In the genomic region with DNA sequence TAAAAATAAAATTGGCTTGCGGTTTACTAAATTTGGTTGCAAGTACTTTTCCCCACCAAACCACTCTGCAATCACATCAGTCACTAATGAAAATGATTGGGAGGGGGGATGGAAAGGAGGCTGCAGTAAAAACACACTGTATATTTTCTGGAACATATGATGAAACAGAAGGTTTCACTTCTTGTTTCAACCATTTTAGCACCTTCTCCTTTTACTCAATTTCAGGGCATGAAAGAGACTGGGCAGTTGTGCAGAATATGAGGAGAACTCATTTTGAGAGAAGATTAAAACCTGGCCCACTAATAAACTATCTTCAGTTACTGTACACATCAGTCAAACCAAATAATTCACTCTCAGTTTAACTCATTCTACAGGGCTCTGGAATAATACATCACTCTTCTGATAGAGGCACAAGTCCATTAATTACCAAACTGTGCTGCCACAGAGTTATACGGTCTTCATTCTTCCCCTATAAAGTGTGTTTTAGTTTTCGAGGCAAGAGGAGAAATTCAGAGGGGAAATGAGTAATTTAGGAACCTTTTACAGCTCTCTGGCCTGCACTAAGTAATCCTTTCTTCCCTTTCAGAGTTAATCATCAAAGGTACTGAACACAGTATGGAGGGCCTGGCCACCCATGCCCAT, we compare ENCODE assay signal across 8 cellular contexts. TPM values are rescaled to one million over a fixed set of nuclear protein-coding genes. Genes with fewer than 3 reads are reported as not detected.
DNase-seq lines count a peak whose midpoint lies in the region; ATAC-seq lines count a peak whose summit lies in the region.

No MANE protein-coding gene starts in this region.

- H3K4me3 Mint-ChIP-seq in naive B cell = peak overlapping the region; percentile 64 to 88 (median 78)

- H3K9ac ChIP-seq in trophoblast cell (ENCODE audit: low read length) = no peak overlapping the region

- no peak overlapping the region for H3K4me3 ChIP-seq in trophoblast cell (ENCODE audit: low read depth, low read length)

- peak overlapping the region; percentile 71 to 96 (median 88) for H3K27ac Mint-ChIP-seq in naive B cell

- H3K14ac ChIP-seq in trophoblast cell (ENCODE audit: low read length) = no peak overlapping the region

- no peak overlapping the region for H3K27ac ChIP-seq in trophoblast cell (ENCODE audit: low read depth, low read length)

- H3K9me3 ChIP-seq in trophoblast cell (ENCODE audit: insufficient read depth, low read depth, low read length) = no peaks in the 10 kb centered on the region

- no peaks in the 10 kb centered on the region for H3K9me3 Mint-ChIP-seq in naive B cell

- H2BK120ac ChIP-seq in trophoblast cell (ENCODE audit: insufficient read depth, low read length, poor library complexity) = no peak overlapping the region

- no peak overlapping the region for H4K8ac ChIP-seq in trophoblast cell (ENCODE audit: low read depth, low read length)

- H3K4me2 ChIP-seq in trophoblast cell (ENCODE audit: low read length) = no peak overlapping the region

- no peak overlapping the region for H3K4ac ChIP-seq in trophoblast cell (ENCODE audit: low read depth, low read length)

- no peaks in the 10 kb centered on the region for H3K27me3 ChIP-seq in trophoblast cell (ENCODE audit: insufficient read depth, low read length)

- peak; percentile 62 for DNase-seq in HCEC 1CT
- DNase-seq in MV-4-11 (lab: John Stamatoyannopoulos, UW) = peak; percentile 96
- peak; percentile 71 for DNase-seq in naive B cell
- DNase-seq in NCI-H2196 treated with DMSO at 0.1 percent for 48 hours (lab: John Stamatoyannopoulos, UW; ENCODE audit: unreplicated experiment) = no peak
- no peak for DNase-seq in DMS114 treated with DMSO at 0.1 percent for 48 hours (lab: John Stamatoyannopoulos, UW; ENCODE audit: unreplicated experiment)
- DNase-seq in trophoblast cell = no peak
- no peak for DNase-seq in NCI-H2171 (lab: John Stamatoyannopoulos, UW)

- H3K79me1 ChIP-seq in trophoblast cell (ENCODE audit: low read length) = no peaks in the 10 kb centered on the region

- H4K12ac ChIP-seq in trophoblast cell (ENCODE audit: low read depth, low read length) = no peak overlapping the region

- no peak overlapping the region for H4K91ac ChIP-seq in trophoblast cell (ENCODE audit: low read depth, low read length)

- H2AK5ac ChIP-seq in trophoblast cell (ENCODE audit: low read length) = no peak overlapping the region

- no peak overlapping the region for H3K23ac ChIP-seq in trophoblast cell (ENCODE audit: low read length)

- H2BK12ac ChIP-seq in trophoblast cell (ENCODE audit: low read length) = no peak overlapping the region

- H3K4me1 ChIP-seq in trophoblast cell (ENCODE audit: control insufficient read depth in 1 of 2, insufficient read depth in 2 of 2, low read length in 2 of 2) = no peaks in the 10 kb centered on the region

- H3K36me3 ChIP-seq in trophoblast cell (ENCODE audit: control insufficient read depth in 1 of 2, insufficient read depth in 2 of 2, low read length in 2 of 2) = no peaks in the 10 kb centered on the region

- no peaks in the 10 kb centered on the region for H3K79me2 ChIP-seq in trophoblast cell (ENCODE audit: control insufficient read depth, insufficient read depth, low read length, poor library complexity)

- H3K27me3 Mint-ChIP-seq in naive B cell = no peaks in the 10 kb centered on the region

- peak; percentile 62 for ATAC-seq in GM18861 (IDR thresholded peaks at IDR 0.05; ENCODE audit: unreplicated experiment)
- ATAC-seq in naive B cell (ENCODE audit: low read depth in 2 of 2) = peak; percentile 80 to 84

- no peak overlapping the region for H3K18ac ChIP-seq in trophoblast cell (ENCODE audit: low read length)

- no CpG with 5 or more reads among the region's 3 CpGs for WGBS in trophoblast cell (ENCODE audit: extremely low coverage, insufficient coverage, insufficient read length)

- peaks cover 9 to 12% of the 10 kb centered on the region in 2 donors for H3K36me3 Mint-ChIP-seq in naive B cell

- H3K4me1 Mint-ChIP-seq in naive B cell = peaks cover 77 to 93% (median 87%) of the 10 kb centered on the region in 3 donors

- H2AFZ ChIP-seq in trophoblast cell (ENCODE audit: insufficient read depth, low read length, poor library complexity) = no peak overlapping the region

- H2BK5ac ChIP-seq in trophoblast cell (ENCODE audit: low read depth, low read length, poor library complexity) = no peak overlapping the region

RNA-seq across cellular contexts. Expression of a gene that starts 25.5 kb away (rescaled TPM):
- polyA plus RNA-seq in naive B cell (ENCODE audit: low read depth in 6 of 6) = 10 to 100 TPM; 25.4 to 37.7 (median 28.3) TPM
- 1.8 and 2.1 TPM in 2 replicates for polyA plus RNA-seq in trophoblast cell (2013)

Comparison
In these comparisons a context has a peak if more than half of its experiments do, and no peak if none do; other contexts are left out.
1. DNase-seq: peak in HCEC 1CT (single experiment), MV-4-11 (single experiment) and naive B cell (single experiment); none in NCI-H2196 treated with DMSO at 0.1 percent for 48 hours (single experiment), DMS114 treated with DMSO at 0.1 percent for 48 hours (single experiment), trophoblast cell (0 of 2) and NCI-H2171 (single experiment).